In the genomic region with DNA sequence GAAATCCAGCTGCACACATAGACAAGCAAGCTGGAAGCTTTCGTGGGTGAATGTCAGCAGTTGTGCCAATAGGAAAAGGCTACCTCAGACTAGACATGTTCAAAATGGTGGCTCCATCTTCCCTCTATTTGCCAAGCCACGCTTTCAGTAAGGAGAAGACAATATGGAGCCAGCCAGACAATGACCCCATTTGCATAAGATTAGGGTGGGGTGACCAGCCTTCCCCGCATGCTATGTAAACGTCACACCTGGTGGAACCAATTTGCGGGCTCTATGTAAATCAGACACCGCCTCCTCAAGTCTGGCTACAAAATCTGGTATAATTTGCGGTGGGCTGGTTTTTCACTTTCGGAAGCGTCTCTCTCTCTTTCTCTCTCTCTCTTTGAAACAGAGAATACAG, we compare ENCODE assay signal across 29 cellular contexts.
"Had no signal": no experiment of that assay in that cellular context is flagged by ENCODE, and none has a peak within 500 bp of the region (broad histone marks: within the 10 kb centered on the region; RNA-seq: fewer than 3 reads in every experiment).

No MANE protein-coding gene starts in this region.

- H3K9me3 Mint-ChIP-seq: nephron progenitor cell had no signal

- H3K4me1 Mint-ChIP-seq: naive thymus-derived CD8-positive, alpha-beta T cell; nephron progenitor cell had no signal

- ATAC-seq: heart right ventricle; left lobe of liver; naive thymus-derived CD8-positive, alpha-beta T cell; sciatic nerve had no signal

- H3K4me1 ChIP-seq: colonic mucosa, esophagus squamous epithelium, heart right ventricle, prostate gland, right atrium auricular region, stomach, thyroid gland, vagina had no signal

- H3K9me3 ChIP-seq: colonic mucosa, esophagus squamous epithelium, prostate gland, right atrium auricular region, stomach, thyroid gland, vagina had no signal

- H3K27ac Mint-ChIP-seq: naive thymus-derived CD8-positive, alpha-beta T cell; nephron progenitor cell had no signal

- FAIRE-seq: endometrium, kidney had no signal

- DNase-seq: colonic mucosa; dermis blood vessel endothelial cell; effector memory CD4-positive, alpha-beta T cell; erythroblast; esophagus squamous epithelium; foreskin melanocyte; glutamatergic neuron; heart right ventricle; hippocampal formation; kidney; mesenchymal stem cell; naive thymus-derived CD8-positive, alpha-beta T cell; nephron progenitor cell; nucleus accumbens; stimulated activated CD4-positive, alpha-beta T cell treated with anti-CD3 and anti-CD28 coated beads, Interleukin-12 subunit alpha, Interleukin-12 subunit beta, amount 100 ng/mL, for 4 hours; stimulated activated CD4-positive, alpha-beta T cell treated with anti-CD3 and anti-CD28 coated beads, Interleukin-1b, Interleukin-23, amount 100 ng/mL, for 48 hours; stimulated activated CD4-positive, alpha-beta T cell treated with anti-CD3 and anti-CD28 coated beads, Interleukin-4, amount 100 ng/mL, for 1 hour; stimulated activated CD8-positive, alpha-beta memory T cell treated with anti-CD3 and anti-CD28 coated beads, Interleukin-4, amount 100 ng/mL, for 48 hours; stimulated activated naive CD4-positive, alpha-beta T cell; stomach; thyroid gland; trophoblast cell had no signal

- H3K27ac ChIP-seq: colonic mucosa, esophagus squamous epithelium, heart right ventricle, prostate gland, right atrium auricular region, stomach, thyroid gland, vagina had no signal

- H3K27me3 Mint-ChIP-seq: naive thymus-derived CD8-positive, alpha-beta T cell had no signal

- H3K36me3 Mint-ChIP-seq: naive thymus-derived CD8-positive, alpha-beta T cell had no signal

- H3K4me2 ChIP-seq: smooth muscle cell had no signal

- H3K36me3 ChIP-seq: colonic mucosa, esophagus squamous epithelium, heart right ventricle, prostate gland, right atrium auricular region, stomach, thyroid gland, vagina had no signal

- H3K27me3 ChIP-seq: colonic mucosa, esophagus squamous epithelium, heart right ventricle, right atrium auricular region, stomach, thyroid gland, vagina had no signal

- H3K4me3 Mint-ChIP-seq: naive thymus-derived CD8-positive, alpha-beta T cell; nephron progenitor cell had no signal

- H3K4me3 ChIP-seq: colonic mucosa, esophagus squamous epithelium, heart right ventricle, prostate gland, right atrium auricular region, smooth muscle cell, stomach, thyroid gland, vagina had no signal
